ENCODE assay signal across 8 cellular contexts in the genomic region with DNA sequence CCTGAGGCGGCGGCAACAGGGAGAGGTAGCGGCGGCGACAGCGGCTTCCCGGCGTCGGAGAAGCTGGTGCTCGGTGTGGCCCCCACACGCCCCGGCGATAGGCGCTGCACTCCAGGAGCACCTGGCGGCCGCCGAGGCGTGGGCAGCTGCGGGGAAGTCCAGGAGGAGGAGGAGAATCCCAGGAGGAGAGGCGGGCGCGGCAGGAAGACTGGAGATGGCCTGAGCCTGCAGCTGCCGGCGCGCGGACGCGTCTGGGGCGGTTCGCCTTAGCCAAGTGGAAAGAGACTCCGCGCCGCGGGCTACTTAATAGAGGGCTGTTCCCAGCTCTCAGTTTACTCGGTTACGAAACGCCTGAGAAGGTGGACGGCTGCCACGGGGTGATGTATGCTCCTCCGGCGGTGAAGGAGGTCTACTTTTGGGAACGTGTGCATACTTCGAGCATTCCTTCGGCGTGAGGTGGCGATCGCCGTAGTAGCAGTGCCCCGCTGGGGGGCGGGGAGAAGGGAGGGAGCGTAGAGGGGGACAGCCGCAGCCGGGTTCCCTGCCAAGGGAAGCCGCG. TPM values are rescaled to one million over a fixed set of nuclear protein-coding genes. Genes with fewer than 3 reads are reported as not detected.
DNase-seq lines count a peak whose midpoint lies in the region; ATAC-seq and TF ChIP-seq lines count a peak whose summit lies in the region.

Gene COL12A1 (minus strand): TSS at position 278 of the 559 bp plus-strand sequence. CDS start 3,261 bp downstream, outside the sequence.

- DNase-seq in COR-L47 (lab: John Stamatoyannopoulos, UW) (peak; percentile 55), HS-5 (ENCODE audit: low read depth) (peak; percentile 93), fibroblast of peridontal ligament (ENCODE audit: extremely low read depth) (peak; percentile 99), aorta (peak; percentile 96 to 99), GM19240 (ENCODE audit: insufficient read length, low spot score) (no peak)
- peak; percentile 27 for DNase-seq in activated CD8-positive, alpha-beta T cell treated with anti-CD3 and anti-CD28 coated beads for 36 hours
- DNase-seq in naive thymus-derived CD8-positive, alpha-beta T cell = peak in 2 of 10 donors; percentile 3 to 12

- peak within 1 kb of the TSS; percentile 56 to 73 for H3K4me3 ChIP-seq in aorta (ENCODE audit: low read length in 2 of 2)

- TF ChIP-seq CTCF in activated CD8-positive, alpha-beta T cell treated with anti-CD3 and anti-CD28 coated beads for 36 hours (IDR thresholded peaks at IDR 0.05) = no peak

- intact Hi-C loops in activated CD8-positive, alpha-beta T cell treated with anti-CD3 and anti-CD28 coated beads for 36 hours (cut with micrococcal nuclease) = loop anchor here (5.0 to 10.0 kb wide), 4 partner anchors 121 to 1349 kb away; no protein-coding TSS in a partner anchor
- intact Hi-C loops in aorta (cut with DNase I) = loop anchor here (5.0 to 10.0 kb wide), 8 partner anchors 269 to 1469 kb away; no protein-coding TSS in a partner anchor

- H3K9me3 ChIP-seq in aorta (ENCODE audit: control insufficient read depth, low read length) = no peaks in the 10 kb centered on the region

- no peak for ATAC-seq in activated CD8-positive, alpha-beta T cell treated with anti-CD3 and anti-CD28 coated beads for 36 hours
- no peak for ATAC-seq in naive thymus-derived CD8-positive, alpha-beta T cell
- ATAC-seq in aorta (ENCODE audit: low FRiP score) = peak; percentile 81
- no peak for ATAC-seq in GM19395 (IDR thresholded peaks at IDR 0.05; ENCODE audit: unreplicated experiment)

- peak within 1 kb of the TSS; percentile 1 to 43 for H3K27ac ChIP-seq in aorta (ENCODE audit: low read depth in 1 of 2, low read length in 2 of 2)

- H3K4me3 Mint-ChIP-seq in activated CD8-positive, alpha-beta T cell treated with anti-CD3 and anti-CD28 coated beads for 36 hours = peak within 1 kb of the TSS; percentile 36
- peak within 1 kb of the TSS; percentile 71 to 86 (median 80) for H3K4me3 Mint-ChIP-seq in naive thymus-derived CD8-positive, alpha-beta T cell

- CTCF ChIA-PET in activated CD8-positive, alpha-beta T cell treated with anti-CD3 and anti-CD28 coated beads for 36 hours (lab: Charles Lee) = interaction anchor here (1.4 to 5.9 kb wide), 3 partner anchors 1114 to 1473 kb away, joined by 4 to 37 read pairs (median 5); no protein-coding TSS in a partner anchor

- H3K27me3 Mint-ChIP-seq in activated CD8-positive, alpha-beta T cell treated with anti-CD3 and anti-CD28 coated beads for 36 hours = peaks cover 83% of the 10 kb centered on the region
- peaks cover 57 to 98% (median 82%) of the 10 kb centered on the region in 5 donors for H3K27me3 Mint-ChIP-seq in naive thymus-derived CD8-positive, alpha-beta T cell

- H3K4me1 Mint-ChIP-seq in activated CD8-positive, alpha-beta T cell treated with anti-CD3 and anti-CD28 coated beads for 36 hours (ENCODE audit: low read depth) = peaks cover 51% of the 10 kb centered on the region
- peaks cover 40 to 63% (median 60%) of the 10 kb centered on the region in 4 donors for H3K4me1 Mint-ChIP-seq in naive thymus-derived CD8-positive, alpha-beta T cell

- no peaks in the 10 kb centered on the region for H3K36me3 ChIP-seq in aorta (ENCODE audit: control insufficient read depth in 1 of 2, insufficient read depth in 2 of 2, low read length in 1 of 2)

- no peaks in the 10 kb centered on the region for H3K4me1 ChIP-seq in aorta (ENCODE audit: control insufficient read depth in 1 of 2, insufficient read depth in 2 of 2, low read length in 2 of 2)

- H3K36me3 Mint-ChIP-seq in activated CD8-positive, alpha-beta T cell treated with anti-CD3 and anti-CD28 coated beads for 36 hours (ENCODE audit: low read depth) = no peaks in the 10 kb centered on the region
- H3K36me3 Mint-ChIP-seq in naive thymus-derived CD8-positive, alpha-beta T cell = no peaks in the 10 kb centered on the region

- WGBS in aorta, 2 donors = 0% methylated on average over 52 to 55 of the region's 55 CpGs

- no peaks in the 10 kb centered on the region for H3K9me3 Mint-ChIP-seq in activated CD8-positive, alpha-beta T cell treated with anti-CD3 and anti-CD28 coated beads for 36 hours
- no peaks in the 10 kb centered on the region for H3K9me3 Mint-ChIP-seq in naive thymus-derived CD8-positive, alpha-beta T cell

- no peak within 1 kb of the TSS for H3K27ac Mint-ChIP-seq in activated CD8-positive, alpha-beta T cell treated with anti-CD3 and anti-CD28 coated beads for 36 hours
- H3K27ac Mint-ChIP-seq in naive thymus-derived CD8-positive, alpha-beta T cell = peak within 1 kb of the TSS in 1 of 10 donors; percentile 53

- POLR2A ChIA-PET in activated CD8-positive, alpha-beta T cell treated with anti-CD3 and anti-CD28 coated beads for 36 hours (lab: Charles Lee) = interaction anchor here (1.3 kb wide), 1 partner anchor 11 kb away, joined by 4 read pairs; no protein-coding TSS in a partner anchor
- POLR2A ChIA-PET in naive thymus-derived CD8-positive, alpha-beta T cell (lab: Charles Lee) = no interaction called here

- H3K27me3 ChIP-seq in aorta (ENCODE audit: control insufficient read depth in 1 of 2, insufficient read depth in 2 of 2, low read length in 1 of 2) = no peaks in the 10 kb centered on the region

RNA-seq across cellular contexts. Expression of gene COL12A1, which starts in this region (rescaled TPM):
- total RNA-seq in activated CD8-positive, alpha-beta T cell treated with anti-CD3 and anti-CD28 coated beads for 36 hours = under 1 TPM in 1 of 2 experiments, not detected in 1; 0.09 TPM
- total RNA-seq in naive thymus-derived CD8-positive, alpha-beta T cell = not detected
- polyA plus RNA-seq in naive thymus-derived CD8-positive, alpha-beta T cell = not detected
- 100 to 1,000 TPM; 150 to 214 TPM for total RNA-seq in aorta
- polyA plus RNA-seq in aorta = 10 to 100 TPM; 11.8 to 43.5 TPM

Comparison
In these comparisons a context has a peak if more than half of its experiments do, and no peak if none do; other contexts are left out.
1. RNA of gene COL12A1 (total RNA-seq): 150 to 214 TPM in aorta; 0.09 TPM in activated CD8-positive, alpha-beta T cell treated with anti-CD3 and anti-CD28 coated beads for 36 hours and not detected in naive thymus-derived CD8-positive, alpha-beta T cell; every median in the first group is over 100 times any median in the second.
2. RNA of gene COL12A1 (polyA plus RNA-seq): 11.8 to 43.5 TPM in aorta; not detected in naive thymus-derived CD8-positive, alpha-beta T cell; every median in the first group is over 10 times any median in the second.
3. Peak in DNase-seq in activated CD8-positive, alpha-beta T cell treated with anti-CD3 and anti-CD28 coated beads for 36 hours; RNA of the gene not detected or under 1 TPM.